ENCODE assay signal across 22 cellular contexts in genomic region chr10:86659161-86659691, GRCh38. TPM values are rescaled to one million over a fixed set of nuclear protein-coding genes. Genes with fewer than 3 reads are reported as not detected.
"Had no signal": no experiment of that assay in that cellular context is flagged by ENCODE, and none has a peak within 500 bp of the region (broad histone marks: within the 10 kb centered on the region; RNA-seq: fewer than 3 reads in every experiment).

No MANE protein-coding gene starts in this region.

- DNase-seq: activated CD4-positive, alpha-beta T cell treated with anti-CD3 and anti-CD28 coated beads for 4 hours; activated CD8-positive, alpha-beta T cell treated with anti-CD3 and anti-CD28 coated beads for 36 hours; activated gamma-delta T cell treated with Interleukin-2 at 50 U/mL for 16 hours; amniotic stem cell; effector memory CD4-positive, alpha-beta T cell; foreskin keratinocyte; glutamatergic neuron; immature natural killer cell; mesenchymal stem cell; stimulated activated CD4-positive, alpha-beta T cell treated with anti-CD3 and anti-CD28 coated beads, Interleukin-1b, Interleukin-23, amount 100 ng/mL, for 48 hours had no signal

- H3K4me3 Mint-ChIP-seq: activated CD8-positive, alpha-beta T cell treated with anti-CD3 and anti-CD28 coated beads for 36 hours; activated naive CD8-positive, alpha-beta T cell; activated T-cell treated with anti-CD3 and anti-CD28 coated beads, Interleukin-2, amount 50 U/mL, for 4 hours; brain; central memory CD8-positive, alpha-beta T cell; immature natural killer cell; naive thymus-derived CD8-positive, alpha-beta T cell; T-helper 17 cell had no signal

- H3K27ac Mint-ChIP-seq: activated CD8-positive, alpha-beta T cell treated with anti-CD3 and anti-CD28 coated beads for 36 hours; activated naive CD8-positive, alpha-beta T cell; brain; immature natural killer cell; naive thymus-derived CD8-positive, alpha-beta T cell; T-helper 17 cell had no signal

- H3K27me3 Mint-ChIP-seq: activated CD8-positive, alpha-beta T cell treated with anti-CD3 and anti-CD28 coated beads for 36 hours; activated naive CD8-positive, alpha-beta T cell; central memory CD8-positive, alpha-beta T cell had no signal

- ATAC-seq: activated CD8-positive, alpha-beta T cell treated with anti-CD3 and anti-CD28 coated beads for 36 hours; foreskin keratinocyte; naive thymus-derived CD8-positive, alpha-beta T cell; sciatic nerve; T-helper 17 cell had no signal

- H3K36me3 Mint-ChIP-seq: activated naive CD8-positive, alpha-beta T cell; brain; immature natural killer cell; naive thymus-derived CD8-positive, alpha-beta T cell had no signal

- H3K27ac ChIP-seq: foreskin keratinocyte, neutrophil, prostate gland, spleen, thyroid gland had no signal

- H3K36me3 ChIP-seq: neutrophil, prostate gland, spleen, thyroid gland had no signal

- H3K4me3 ChIP-seq: prostate gland, spleen, thyroid gland had no signal

- H3K4me1 ChIP-seq: foreskin keratinocyte, prostate gland, thyroid gland had no signal

- H3K9me3 Mint-ChIP-seq: activated CD8-positive, alpha-beta T cell treated with anti-CD3 and anti-CD28 coated beads for 36 hours; activated T-cell treated with anti-CD3 and anti-CD28 coated beads, Interleukin-2, amount 50 U/mL, for 4 hours; brain; central memory CD8-positive, alpha-beta T cell; immature natural killer cell; naive thymus-derived CD8-positive, alpha-beta T cell had no signal

- H3K4me1 Mint-ChIP-seq: central memory CD8-positive, alpha-beta T cell; immature natural killer cell; T-helper 17 cell had no signal

- H3K9me3 ChIP-seq: neutrophil, prostate gland, spleen, thyroid gland had no signal

- H3K27me3 ChIP-seq: neutrophil, thyroid gland had no signal

RNA-seq across cellular contexts. Expression of gene OPN4, which starts 4.9 kb away (rescaled TPM):
- total RNA-seq: activated CD8-positive, alpha-beta T cell treated with anti-CD3 and anti-CD28 coated beads for 36 hours; activated T-cell treated with anti-CD3 and anti-CD28 coated beads, Interleukin-2, amount 50 U/mL, for 4 hours; foreskin keratinocyte; mucosa of gallbladder; naive thymus-derived CD8-positive, alpha-beta T cell; prostate gland; spleen; T-helper 17 cell had no signal
- polyA plus RNA-seq: foreskin keratinocyte; immature natural killer cell; naive thymus-derived CD8-positive, alpha-beta T cell; spleen had no signal

RNA-seq across cellular contexts. Expression of gene LDB3, which starts 9.1 kb away (rescaled TPM):
- total RNA-seq: foreskin keratinocyte, T-helper 17 cell had no signal
- polyA plus RNA-seq: foreskin keratinocyte; naive thymus-derived CD8-positive, alpha-beta T cell had no signal
